1 cellular context compared by ENCODE assay signal in genomic region chr7:24825931-24826661, GRCh38.
TF ChIP-seq lines count a peak whose summit lies in the region.

No MANE protein-coding gene starts in this region.

TF ChIP-seq in HepG2, 621 proteins besides CTCF, POLR2A, EP300 and RAD21 (continued from another document and continues in another):
- TF ChIP-seq ZSCAN21 (CRISPR knock-in tag; IDR thresholded peaks at IDR 0.05; ENCODE audit: borderline replicate concordance) (no peak), SSRP1 (CRISPR knock-in tag; IDR thresholded peaks at IDR 0.05) (no peak), SMC3 (IDR thresholded peaks at IDR 0.05; ENCODE audit: low read length) (no peak), KIAA2018 (CRISPR knock-in tag; IDR thresholded peaks at IDR 0.05; ENCODE audit: borderline replicate concordance) (no peak), AHR (CRISPR knock-in tag; IDR thresholded peaks at IDR 0.05) (no peak), MTERF4 (CRISPR knock-in tag; IDR thresholded peaks at IDR 0.05) (no peak), DZIP1 (CRISPR knock-in tag; IDR thresholded peaks at IDR 0.05) (no peak), ZNF383 (CRISPR knock-in tag; IDR thresholded peaks at IDR 0.05; ENCODE audit: borderline replicate concordance) (no peak), CERS6 (CRISPR knock-in tag; IDR thresholded peaks at IDR 0.05) (no peak), MED1 (CRISPR knock-in tag; IDR thresholded peaks at IDR 0.05) (peak; percentile 64), NFIC (IDR thresholded peaks at IDR 0.05; ENCODE audit: low read length) (0 out of 2 replicates have a peak, but pooled peaks have one; percentile 43), ZNF33A (CRISPR knock-in tag; IDR thresholded peaks at IDR 0.05; ENCODE audit: borderline replicate concordance) (no peak), SKIL (CRISPR knock-in tag; IDR thresholded peaks at IDR 0.05; ENCODE audit: borderline replicate concordance) (no peak), EEA1 (CRISPR knock-in tag; IDR thresholded peaks at IDR 0.05; ENCODE audit: borderline replicate concordance) (no peak), ZNF678 (CRISPR knock-in tag; IDR thresholded peaks at IDR 0.05) (no peak), SP5 (CRISPR knock-in tag; IDR thresholded peaks at IDR 0.05; ENCODE audit: borderline replicate concordance, low read depth) (peak; percentile 88), RARG (CRISPR knock-in tag; IDR thresholded peaks at IDR 0.05; ENCODE audit: low read depth) (no peak), ZNF362 (CRISPR knock-in tag; IDR thresholded peaks at IDR 0.05; ENCODE audit: borderline replicate concordance) (no peak), HNF1B (CRISPR knock-in tag; IDR thresholded peaks at IDR 0.05) (peak; percentile 47; the same call in 1 of the 2 replicates), ZNF331 (CRISPR knock-in tag; IDR thresholded peaks at IDR 0.05) (peak; percentile 56; the same call in 1 of the 2 replicates), CREM (IDR thresholded peaks at IDR 0.05) (peak; percentile 54; the same call in 1 of the 2 replicates), CREM (CRISPR knock-in tag; IDR thresholded peaks at IDR 0.05) (no peak), ARHGAP35 (CRISPR knock-in tag; IDR thresholded peaks at IDR 0.05; ENCODE audit: borderline replicate concordance) (no peak), TFAP4 (IDR thresholded peaks at IDR 0.05; ENCODE audit: borderline replicate concordance, low read depth) (no peak), ZNF263 (CRISPR knock-in tag; IDR thresholded peaks at IDR 0.05) (0 out of 2 replicates have a peak, but pooled peaks have one; percentile 13), E2F5 (CRISPR knock-in tag; conservative IDR thresholded peaks at IDR 0.05) (no peak), TARDBP (CRISPR knock-in tag; IDR thresholded peaks at IDR 0.05) (peak; percentile 56; the same call in 1 of the 2 replicates)
